Comparison of ENCODE assay signal across 8 cellular contexts in the genomic region with DNA sequence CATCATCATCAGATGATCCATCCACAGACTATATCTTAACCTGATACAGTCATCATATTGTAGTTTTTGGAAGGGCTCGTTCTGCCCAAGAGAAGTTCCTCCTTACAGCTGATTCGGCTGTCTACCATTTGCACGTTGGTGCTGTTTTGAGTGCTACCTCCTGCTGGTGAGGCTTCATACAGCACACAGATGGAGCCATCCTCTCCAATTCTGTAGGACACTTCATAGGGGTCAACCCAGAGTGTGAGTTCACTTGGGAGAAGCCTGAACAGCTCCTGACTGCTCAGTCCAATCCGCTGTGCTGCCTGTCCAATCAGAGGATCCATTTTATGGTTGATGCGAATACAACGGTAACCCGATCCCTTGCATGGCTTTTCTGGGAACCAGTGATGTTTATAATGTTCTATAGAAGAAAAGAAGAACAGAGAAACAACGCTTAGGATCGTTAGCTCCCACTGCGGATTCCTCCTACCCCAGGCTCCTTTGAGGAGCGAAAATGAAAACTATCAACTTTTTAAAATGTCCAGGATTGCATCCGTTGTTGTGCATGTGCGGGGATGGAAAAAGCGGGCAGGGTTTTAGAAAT. TPM values are rescaled to one million over a fixed set of nuclear protein-coding genes. Genes with fewer than 3 reads are reported as not detected.
DNase-seq lines count a peak whose midpoint lies in the region; ATAC-seq and TF ChIP-seq lines count a peak whose summit lies in the region.

No MANE protein-coding gene starts in this region.

- CTCF ChIA-PET in IMR-90 (lab: Yijun Ruan, JAX) = interaction anchor here (0.6 to 2.2 kb wide), 14 partner anchors 10 to 762 kb away, joined by 3 to 15 read pairs (median 3); no protein-coding TSS in a partner anchor

- H2AK5ac ChIP-seq in IMR-90 (ENCODE audit: low read depth, low read length) = 0 out of 2 replicates have a peak overlapping the region, but pooled peaks have one; percentile 4

- intact Hi-C loops in IMR-90 (cut with micrococcal nuclease) = loop anchor here (1.0 to 5.0 kb wide), 7 partner anchors 82 to 762 kb away; no protein-coding TSS in a partner anchor

- peak; percentile 78 for TF ChIP-seq RAD21 in IMR-90 (IDR thresholded peaks at IDR 0.05; ENCODE audit: low read length)

- H2AK9ac ChIP-seq in IMR-90 (replicated peaks; ENCODE audit: low read depth, low read length, poor library complexity) = peak overlapping the region; percentile 93

- peak; percentile 18 for ATAC-seq in GM18909 (IDR thresholded peaks at IDR 0.05; ENCODE audit: poor library complexity, unreplicated experiment)
- peak; percentile 66 for ATAC-seq in IMR-90 (ENCODE audit: low read depth)

- H3K14ac ChIP-seq in IMR-90 (replicated peaks; ENCODE audit: low read depth, low read length) = peak overlapping the region; percentile 88

- no peaks in the 10 kb centered on the region for H3K9me1 ChIP-seq in IMR-90 (ENCODE audit: insufficient read depth, low read length)

- peak overlapping the region; percentile 79 for H3K56ac ChIP-seq in IMR-90 (ENCODE audit: extremely low read depth, insufficient read depth, low read length)

- H4K5ac ChIP-seq in IMR-90 (ENCODE audit: low read depth, low read length) = no peak overlapping the region

- peak overlapping the region; percentile 80 for H3K18ac ChIP-seq in IMR-90 (ENCODE audit: low read depth, low read length)

- H3K27ac ChIP-seq in IMR-90 (ENCODE audit: insufficient read depth, low read length) = peak overlapping the region; percentile 92

- peak overlapping the region; percentile 64 for H2AFZ ChIP-seq in IMR-90 (replicated peaks; ENCODE audit: low read length, poor library complexity)

- peaks cover 27% of the 10 kb centered on the region for H4K20me1 ChIP-seq in IMR-90 (ENCODE audit: insufficient read depth, low read length)

- dilution Hi-C loops in IMR-90 (cut with HindIII; ENCODE audit: low sequenced_read_pairs, unreplicated experiment) = no loop called here

- no peak overlapping the region for H2BK15ac ChIP-seq in IMR-90 (ENCODE audit: low read depth, low read length)

- in situ Hi-C loops in IMR-90 (cut with MboI; ENCODE audit: low sequenced_read_pairs) = loop anchor here (5.0 to 10.0 kb wide), 2 partner anchors 428 to 759 kb away; no protein-coding TSS in a partner anchor

- H2BK20ac ChIP-seq in IMR-90 (ENCODE audit: low read depth, low read length) = no peak overlapping the region

- H3K4me1 ChIP-seq in IMR-90 (ENCODE audit: control insufficient read depth, insufficient read depth, low read length) (no peaks in the 10 kb centered on the region), mucosa of stomach (ENCODE audit: control insufficient read depth, insufficient read depth, low read length) (no peaks in the 10 kb centered on the region)

- DNase-seq in AG08396 (ENCODE audit: low spot score) (peak; percentile 81), IMR-90 (peak; percentile 99), OCI-M1 (lab: John Stamatoyannopoulos, UW) (peak; percentile 92), activated T-cell treated with anti-CD3 and anti-CD28 coated beads for 4 hours (peak; percentile 51), erythroblast (lab: John Stamatoyannopoulos, UW) (peak; percentile 88 to 90)
- peak; percentile 35 to 43 for DNase-seq in stimulated activated CD8-positive, alpha-beta memory T cell treated with anti-CD3 and anti-CD28 coated beads, Interleukin-7, amount 100 ng/mL, for 1 hour (ENCODE audit: low read depth in 2 of 2)

- no TSS peak for BruUV-seq in IMR-90 (replicated peaks; lab: Mats Ljungman, UMichigan)

- H3K9ac ChIP-seq in IMR-90 (ENCODE audit: low read depth, low read length) = peak overlapping the region; percentile 98
- peak overlapping the region; percentile 97 for H3K9ac ChIP-seq in mucosa of stomach (ENCODE audit: low read length)

- peak overlapping the region in 1 of 2 experiments; percentile 28; a peak in 1 of 4 replicates for H4K8ac ChIP-seq in IMR-90 (ENCODE audit: low read depth in 2 of 2, low read length in 2 of 2)

- TF ChIP-seq CTCF in IMR-90 (conservative IDR thresholded peaks at IDR 0.05; ENCODE audit: low read depth, low read length) = peak; percentile 79

- H2BK5ac ChIP-seq in IMR-90 (ENCODE audit: low read depth, low read length, poor library complexity, severe bottlenecking) = peak overlapping the region; percentile 79

- H3K4ac ChIP-seq in IMR-90 (ENCODE audit: low read depth, low read length) = peak overlapping the region; percentile 26

- H3K79me1 ChIP-seq in IMR-90 (ENCODE audit: low read depth in 1 of 2, low read length in 2 of 2) = peaks cover 5 to 6% of the 10 kb centered on the region in 2 experiments; a peak in 1 of 4 replicates

- peak overlapping the region; percentile 1 for H2BK120ac ChIP-seq in IMR-90 (ENCODE audit: low read depth, low read length)

- peak overlapping the region; percentile 80 for H3K4me2 ChIP-seq in IMR-90 (ENCODE audit: low read depth, low read length)

- H3K9me3 ChIP-seq in IMR-90 (ENCODE audit: control insufficient read depth, insufficient read depth, low read length) (no peaks in the 10 kb centered on the region), mucosa of stomach (ENCODE audit: control insufficient read depth, low read length) (no peaks in the 10 kb centered on the region)

- POLR2A ChIA-PET in IMR-90 (lab: Charles Lee; ENCODE audit: unreplicated experiment) = interaction anchor here (1.6 kb wide), 1 partner anchor 763 kb away, joined by 6 read pairs; no protein-coding TSS in a partner anchor

- peak overlapping the region; percentile 78 for H3K23ac ChIP-seq in IMR-90 (ENCODE audit: low read depth, low read length)

- peak overlapping the region; percentile 55; the same call in 1 of the 2 replicates for H4K91ac ChIP-seq in IMR-90 (ENCODE audit: insufficient read depth, low read depth, low read length)

- TF ChIP-seq POLR2A in IMR-90 (IDR thresholded peaks at IDR 0.05; ENCODE audit: low read depth, low read length) (peak; percentile 71), erythroblast (IDR thresholded peaks at IDR 0.05; ENCODE audit: low read length) (no peak)

- no peaks in the 10 kb centered on the region for H3K27me3 ChIP-seq in IMR-90 (ENCODE audit: control insufficient read depth, insufficient read depth, low read length)
- H3K27me3 ChIP-seq in mucosa of stomach (ENCODE audit: control insufficient read depth, insufficient read depth, low read length) = no peaks in the 10 kb centered on the region

- WGBS in IMR-90 (ENCODE audit: extremely low coverage in 2 of 2, insufficient read length in 1 of 2), 2 experiments = no CpG with 5 or more reads among the region's 14 CpGs

- H3K36me3 ChIP-seq in IMR-90 (ENCODE audit: control insufficient read depth, insufficient read depth, low read length) (peaks cover 28% of the 10 kb centered on the region), mucosa of stomach (ENCODE audit: control insufficient read depth, insufficient read depth, low read length) (no peaks in the 10 kb centered on the region)

- H3K4me3 ChIP-seq in IMR-90 (ENCODE audit: insufficient read depth, low read depth, low read length) (peak overlapping the region; percentile 88), mucosa of stomach (ENCODE audit: low read length) (peak overlapping the region; percentile 49)

TF ChIP-seq in IMR-90, 13 proteins besides CTCF, POLR2A, EP300 and RAD21:
- TF ChIP-seq RFX5 (IDR thresholded peaks at IDR 0.05; ENCODE audit: low read depth, low read length) (no peak), SMC3 (IDR thresholded peaks at IDR 0.05; ENCODE audit: low read depth, low read length) (peak; percentile 73), NFE2L2 (IDR thresholded peaks at IDR 0.05; ENCODE audit: low read depth, low read length) (no peak), BHLHE40 (IDR thresholded peaks at IDR 0.05; ENCODE audit: low read depth, low read length) (0 out of 2 replicates have a peak, but pooled peaks have one; percentile 20), MAZ (IDR thresholded peaks at IDR 0.05; ENCODE audit: borderline replicate concordance, low read depth, low read length) (no peak), MXI1 (IDR thresholded peaks at IDR 0.05; ENCODE audit: borderline replicate concordance, low read depth, low read length) (no peak; the same call in 1 of the 2 replicates), FOS (IDR thresholded peaks at IDR 0.05; ENCODE audit: low read depth, low read length) (no peak), MAFK (IDR thresholded peaks at IDR 0.05; ENCODE audit: low read depth, low read length) (no peak), CEBPB (IDR thresholded peaks at IDR 0.05; ENCODE audit: low read depth, low read length) (no peak), CHD1 (IDR thresholded peaks at IDR 0.05; ENCODE audit: low read depth, low read length) (no peak), RCOR1 (IDR thresholded peaks at IDR 0.05; ENCODE audit: insufficient replicate concordance, low read length) (no peak)
- TF ChIP-seq, protein P1, sequence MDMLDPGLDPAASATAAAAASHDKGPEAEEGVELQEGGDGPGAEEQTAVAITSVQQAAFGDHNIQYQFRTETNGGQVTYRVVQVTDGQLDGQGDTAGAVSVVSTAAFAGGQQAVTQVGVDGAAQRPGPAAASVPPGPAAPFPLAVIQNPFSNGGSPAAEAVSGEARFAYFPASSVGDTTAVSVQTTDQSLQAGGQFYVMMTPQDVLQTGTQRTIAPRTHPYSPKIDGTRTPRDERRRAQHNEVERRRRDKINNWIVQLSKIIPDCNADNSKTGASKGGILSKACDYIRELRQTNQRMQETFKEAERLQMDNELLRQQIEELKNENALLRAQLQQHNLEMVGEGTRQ (IDR thresholded peaks at IDR 0.05; ENCODE audit: low read depth, low read length) = no peak
- TF ChIP-seq, protein P2, sequence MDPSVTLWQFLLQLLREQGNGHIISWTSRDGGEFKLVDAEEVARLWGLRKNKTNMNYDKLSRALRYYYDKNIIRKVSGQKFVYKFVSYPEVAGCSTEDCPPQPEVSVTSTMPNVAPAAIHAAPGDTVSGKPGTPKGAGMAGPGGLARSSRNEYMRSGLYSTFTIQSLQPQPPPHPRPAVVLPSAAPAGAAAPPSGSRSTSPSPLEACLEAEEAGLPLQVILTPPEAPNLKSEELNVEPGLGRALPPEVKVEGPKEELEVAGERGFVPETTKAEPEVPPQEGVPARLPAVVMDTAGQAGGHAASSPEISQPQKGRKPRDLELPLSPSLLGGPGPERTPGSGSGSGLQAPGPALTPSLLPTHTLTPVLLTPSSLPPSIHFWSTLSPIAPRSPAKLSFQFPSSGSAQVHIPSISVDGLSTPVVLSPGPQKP (IDR thresholded peaks at IDR 0.05; ENCODE audit: borderline replicate concordance, low read depth, low read length) = no peak

RNA-seq across cellular contexts. Expression of a gene that starts 1.5 kb away (rescaled TPM):
- 3.8 and 8.1 TPM in 2 replicates for total RNA-seq in IMR-90 (2012; rRNA removed)
- polyA plus RNA-seq in IMR-90 (2012; rRNA removed) = 33.5 and 43.3 TPM in 2 replicates
- 3.7 and 12.0 TPM in 2 replicates for polyA plus RNA-seq in IMR-90 (2012; cell fraction: cytosol; rRNA removed)
- 4.7 and 12.8 TPM in 2 replicates for polyA plus RNA-seq in IMR-90 (2012; cell fraction: nucleus; rRNA removed; ENCODE audit: low replicate concordance)

Comparison
In these comparisons a context has a peak if more than half of its experiments do, and no peak if none do; other contexts are left out.
1. Peak in every context shown above with its lines: DNase-seq, ATAC-seq, H3K4me3 ChIP-seq and H3K27ac ChIP-seq.
2. DNase-seq: peak in every context shown above with its lines; median percentile 99 in IMR-90; 92 in OCI-M1; 89 in erythroblast; 81 in AG08396; 51 in activated T-cell treated with anti-CD3 and anti-CD28 coated beads for 4 hours; 39 in stimulated activated CD8-positive, alpha-beta memory T cell treated with anti-CD3 and anti-CD28 coated beads, Interleukin-7, amount 100 ng/mL, for 1 hour.